13 cellular contexts compared by ENCODE assay signal in genomic region chr12:55676707-55677106, GRCh38. TPM values are rescaled to one million over a fixed set of nuclear protein-coding genes. Genes with fewer than 3 reads are reported as not detected.
"Had no signal": no experiment of that assay in that cellular context is flagged by ENCODE, and none has a peak within 500 bp of the region (broad histone marks: within the 10 kb centered on the region; RNA-seq: fewer than 3 reads in every experiment).

No MANE protein-coding gene starts in this region.

- H3K36me3 ChIP-seq: right atrium auricular region, vagina had no signal

- H3K27ac ChIP-seq: right atrium auricular region, vagina had no signal

- H3K4me3 ChIP-seq: right atrium auricular region, vagina had no signal

- H3K9me3 Mint-ChIP-seq: central memory CD8-positive, alpha-beta T cell; mesothelial cell of epicardium; WTC11 had no signal

- H3K27me3 ChIP-seq: right atrium auricular region, vagina had no signal

- H3K27ac Mint-ChIP-seq: mesothelial cell of epicardium, WTC11 had no signal

- DNase-seq: activated CD4-positive, alpha-beta T cell treated with anti-CD3 and anti-CD28 coated beads for 48 hours; activated naive CD4-positive, alpha-beta T cell treated with anti-CD3 and anti-CD28 coated beads, Interleukin-2, amount 50 U/mL, for 16 hours; erythroblast; hypothalamus; kidney glomerular epithelial cell; posterior cingulate gyrus; small intestine had no signal

- H3K9me3 ChIP-seq: right atrium auricular region, vagina had no signal

- H3K36me3 Mint-ChIP-seq: mesothelial cell of epicardium, WTC11 had no signal

- ATAC-seq: WTC11 had no signal

- H3K4me3 Mint-ChIP-seq: central memory CD8-positive, alpha-beta T cell; mesothelial cell of epicardium; WTC11 had no signal

RNA-seq across cellular contexts. Expression of gene OR10P1, which starts 40.0 kb away (rescaled TPM):
- total RNA-seq: lower leg skin, mesothelial cell of epicardium, right atrium auricular region, vagina, WTC11 had no signal
- polyA plus RNA-seq: small intestine had no signal
